ENCODE assay signal across 1 cellular context in genomic region chr12:6646276-6647082, GRCh38.
TF ChIP-seq lines count a peak whose summit lies in the region.

No MANE protein-coding gene starts in this region.

TF ChIP-seq in GM23338, 12 proteins besides CTCF, POLR2A, EP300 and RAD21 (continued from another document):
- no peak for TF ChIP-seq REST (IDR thresholded peaks at IDR 0.05; ENCODE audit: unreplicated experiment)
- no peak for TF ChIP-seq ZNF462 (CRISPR knock-in tag; IDR thresholded peaks at IDR 0.05)
- no peak for TF ChIP-seq ZNF331 (CRISPR knock-in tag; IDR thresholded peaks at IDR 0.05; ENCODE audit: low read depth)
- TF ChIP-seq JUNB (IDR thresholded peaks at IDR 0.05; ENCODE audit: unreplicated experiment): no peak
